Comparison of ENCODE assay signal across 1 cellular context in genomic region chr1:54715493-54716298, GRCh38.
TF ChIP-seq lines count a peak whose summit lies in the region.

Gene TTC4, plus strand, starts transcription at chr1:54715861. Its CDS starts 48 bp downstream, at chr1:54715909.

TF ChIP-seq in H1, 55 proteins besides CTCF, POLR2A, EP300 and RAD21:
- TF ChIP-seq SIRT6 (IDR thresholded peaks at IDR 0.05; ENCODE audit: low read length) (no peak), POLR2AphosphoS5 (IDR thresholded peaks at IDR 0.05; ENCODE audit: low read depth, low read length) (peak; percentile 97), SP2 (IDR thresholded peaks at IDR 0.05; ENCODE audit: low read length) (no peak), RFX5 (IDR thresholded peaks at IDR 0.05; ENCODE audit: borderline replicate concordance, low read depth, low read length) (no peak), FOSL1 (IDR thresholded peaks at IDR 0.05; ENCODE audit: insufficient read depth, low read depth, low read length) (no peak), MAX (IDR thresholded peaks at IDR 0.05) (peak; percentile 77), SP1 (IDR thresholded peaks at IDR 0.05; ENCODE audit: low read depth, low read length) (peak; percentile 92), NRF1 (IDR thresholded peaks at IDR 0.05; ENCODE audit: low read depth, low read length) (0 out of 2 replicates have a peak, but pooled peaks have one; percentile 14), EZH2 (IDR thresholded peaks at IDR 0.05; ENCODE audit: low read depth, low read length, severe bottlenecking) (no peak), SIX5 (IDR thresholded peaks at IDR 0.05; ENCODE audit: low read depth, low read length) (peak; percentile 24; the same call in 1 of the 2 replicates), HDAC6 (IDR thresholded peaks at IDR 0.05; ENCODE audit: low read depth, low read length) (no peak), SAP30 (IDR thresholded peaks at IDR 0.05; ENCODE audit: insufficient read depth, insufficient replicate concordance, low read length) (no peak), EGR1 (IDR thresholded peaks at IDR 0.05; ENCODE audit: borderline replicate concordance, low read depth, low read length) (peak; percentile 76), RBBP5 (IDR thresholded peaks at IDR 0.05; ENCODE audit: borderline replicate concordance, low read depth, low read length) (peak; percentile 81), SIN3A (conservative IDR thresholded peaks at IDR 0.05 in 1 of 2, IDR thresholded peaks at IDR 0.05 in 1 of 2; ENCODE audit: low read depth in 1 of 2, low read length in 2 of 2) (peak; percentile 65 to 89; a peak in 2 of 4 replicates), BCL11A (IDR thresholded peaks at IDR 0.05; ENCODE audit: low read depth in 2 of 2, low read length in 2 of 2) (no peak), KDM4A (IDR thresholded peaks at IDR 0.05; ENCODE audit: low read depth, low read length, severe bottlenecking) (peak; percentile 56), ATF3 (IDR thresholded peaks at IDR 0.05; ENCODE audit: insufficient read depth, low read depth, low read length) (no peak), NANOG (IDR thresholded peaks at IDR 0.05; ENCODE audit: insufficient read depth, low read depth, low read length, poor library complexity, severe bottlenecking) (peak; percentile 7), TEAD4 (IDR thresholded peaks at IDR 0.05; ENCODE audit: low read depth, low read length) (0 out of 2 replicates have a peak, but pooled peaks have one; percentile 31), CREB1 (IDR thresholded peaks at IDR 0.05) (peak; percentile 70), POU5F1 (IDR thresholded peaks at IDR 0.05; ENCODE audit: low read depth, low read length) (no peak), JUND (IDR thresholded peaks at IDR 0.05; ENCODE audit: low read length) (peak; percentile 38), GTF2F1 (IDR thresholded peaks at IDR 0.05; ENCODE audit: borderline replicate concordance, low read depth, low read length) (0 out of 2 replicates have a peak, but pooled peaks have one; percentile 33), TAF7 (optimal IDR thresholded peaks at IDR 0.05; ENCODE audit: borderline replicate concordance, low read depth, low read length) (peak; percentile 80), YY1 (IDR thresholded peaks at IDR 0.05; ENCODE audit: low read depth, low read length) (peak; percentile 76; the same call in 1 of the 2 replicates), SUZ12 (IDR thresholded peaks at IDR 0.05; ENCODE audit: low read length) (no peak), HDAC2 (IDR thresholded peaks at IDR 0.05; ENCODE audit: borderline replicate concordance in 1 of 2, low read depth in 2 of 2, low read length in 2 of 2) (peak in 1 of 2 experiments; percentile 32; a peak in 1 of 4 replicates), CTBP2 (IDR thresholded peaks at IDR 0.05; ENCODE audit: borderline replicate concordance, insufficient read depth, insufficient read length, low read length) (no peak), PHF8 (conservative IDR thresholded peaks at IDR 0.05; ENCODE audit: low read depth, low read length) (peak; percentile 97), CHD2 (IDR thresholded peaks at IDR 0.05; ENCODE audit: low read length) (0 out of 2 replicates have a peak, but pooled peaks have one; percentile 25), USF2 (IDR thresholded peaks at IDR 0.05; ENCODE audit: low read length) (no peak), RXRA (IDR thresholded peaks at IDR 0.05; ENCODE audit: insufficient read depth, low read depth, low read length) (no peak), SRF (IDR thresholded peaks at IDR 0.05; ENCODE audit: low read depth, low read length) (no peak), RNF2 (IDR thresholded peaks at IDR 0.05; ENCODE audit: borderline replicate concordance, low read depth, low read length, missing control alignments, poor library complexity, severe bottlenecking) (no peak), CEBPB (IDR thresholded peaks at IDR 0.05; ENCODE audit: low read depth, low read length) (no peak), ATF2 (IDR thresholded peaks at IDR 0.05; ENCODE audit: low read length) (peak; percentile 30; the same call in 1 of the 2 replicates), SP4 (IDR thresholded peaks at IDR 0.05; ENCODE audit: low read length) (peak; percentile 98), JUN (IDR thresholded peaks at IDR 0.05; ENCODE audit: low read depth, low read length) (0 out of 2 replicates have a peak, but pooled peaks have one; percentile 40), TAF1 (IDR thresholded peaks at IDR 0.05; ENCODE audit: low read depth, low read length) (peak; percentile 95), BACH1 (IDR thresholded peaks at IDR 0.05; ENCODE audit: low read length) (no peak), KDM1A (IDR thresholded peaks at IDR 0.05; ENCODE audit: borderline replicate concordance, low read length) (no peak), BRCA1 (IDR thresholded peaks at IDR 0.05; ENCODE audit: low read depth, low read length) (no peak), CHD1 (IDR thresholded peaks at IDR 0.05; ENCODE audit: low read depth, low read length) (no peak), MAFK (IDR thresholded peaks at IDR 0.05; ENCODE audit: low read depth, low read length) (no peak), CBX8 (IDR thresholded peaks at IDR 0.05; ENCODE audit: borderline replicate concordance, low read depth, low read length) (no peak), GABPA (IDR thresholded peaks at IDR 0.05; ENCODE audit: borderline replicate concordance, insufficient read depth, low read length) (peak; percentile 97), KDM5A (IDR thresholded peaks at IDR 0.05; ENCODE audit: low read length) (peak; percentile 78), ASH2L (IDR thresholded peaks at IDR 0.05; ENCODE audit: low read length) (peak; percentile 93), CBX5 (IDR thresholded peaks at IDR 0.05; ENCODE audit: low read depth, low read length) (no peak), TCF12 (IDR thresholded peaks at IDR 0.05; ENCODE audit: low read depth, low read length) (no peak), ZNF274 (IDR thresholded peaks at IDR 0.05; ENCODE audit: borderline replicate concordance, extremely low read depth, low read length) (no peak), TBP (IDR thresholded peaks at IDR 0.05; ENCODE audit: low read depth, low read length) (peak; percentile 93)
- TF ChIP-seq, protein P1, sequence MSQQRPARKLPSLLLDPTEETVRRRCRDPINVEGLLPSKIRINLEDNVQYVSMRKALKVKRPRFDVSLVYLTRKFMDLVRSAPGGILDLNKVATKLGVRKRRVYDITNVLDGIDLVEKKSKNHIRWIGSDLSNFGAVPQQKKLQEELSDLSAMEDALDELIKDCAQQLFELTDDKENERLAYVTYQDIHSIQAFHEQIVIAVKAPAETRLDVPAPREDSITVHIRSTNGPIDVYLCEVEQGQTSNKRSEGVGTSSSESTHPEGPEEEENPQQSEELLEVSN (IDR thresholded peaks at IDR 0.05): no peak
- TF ChIP-seq, protein P2, sequence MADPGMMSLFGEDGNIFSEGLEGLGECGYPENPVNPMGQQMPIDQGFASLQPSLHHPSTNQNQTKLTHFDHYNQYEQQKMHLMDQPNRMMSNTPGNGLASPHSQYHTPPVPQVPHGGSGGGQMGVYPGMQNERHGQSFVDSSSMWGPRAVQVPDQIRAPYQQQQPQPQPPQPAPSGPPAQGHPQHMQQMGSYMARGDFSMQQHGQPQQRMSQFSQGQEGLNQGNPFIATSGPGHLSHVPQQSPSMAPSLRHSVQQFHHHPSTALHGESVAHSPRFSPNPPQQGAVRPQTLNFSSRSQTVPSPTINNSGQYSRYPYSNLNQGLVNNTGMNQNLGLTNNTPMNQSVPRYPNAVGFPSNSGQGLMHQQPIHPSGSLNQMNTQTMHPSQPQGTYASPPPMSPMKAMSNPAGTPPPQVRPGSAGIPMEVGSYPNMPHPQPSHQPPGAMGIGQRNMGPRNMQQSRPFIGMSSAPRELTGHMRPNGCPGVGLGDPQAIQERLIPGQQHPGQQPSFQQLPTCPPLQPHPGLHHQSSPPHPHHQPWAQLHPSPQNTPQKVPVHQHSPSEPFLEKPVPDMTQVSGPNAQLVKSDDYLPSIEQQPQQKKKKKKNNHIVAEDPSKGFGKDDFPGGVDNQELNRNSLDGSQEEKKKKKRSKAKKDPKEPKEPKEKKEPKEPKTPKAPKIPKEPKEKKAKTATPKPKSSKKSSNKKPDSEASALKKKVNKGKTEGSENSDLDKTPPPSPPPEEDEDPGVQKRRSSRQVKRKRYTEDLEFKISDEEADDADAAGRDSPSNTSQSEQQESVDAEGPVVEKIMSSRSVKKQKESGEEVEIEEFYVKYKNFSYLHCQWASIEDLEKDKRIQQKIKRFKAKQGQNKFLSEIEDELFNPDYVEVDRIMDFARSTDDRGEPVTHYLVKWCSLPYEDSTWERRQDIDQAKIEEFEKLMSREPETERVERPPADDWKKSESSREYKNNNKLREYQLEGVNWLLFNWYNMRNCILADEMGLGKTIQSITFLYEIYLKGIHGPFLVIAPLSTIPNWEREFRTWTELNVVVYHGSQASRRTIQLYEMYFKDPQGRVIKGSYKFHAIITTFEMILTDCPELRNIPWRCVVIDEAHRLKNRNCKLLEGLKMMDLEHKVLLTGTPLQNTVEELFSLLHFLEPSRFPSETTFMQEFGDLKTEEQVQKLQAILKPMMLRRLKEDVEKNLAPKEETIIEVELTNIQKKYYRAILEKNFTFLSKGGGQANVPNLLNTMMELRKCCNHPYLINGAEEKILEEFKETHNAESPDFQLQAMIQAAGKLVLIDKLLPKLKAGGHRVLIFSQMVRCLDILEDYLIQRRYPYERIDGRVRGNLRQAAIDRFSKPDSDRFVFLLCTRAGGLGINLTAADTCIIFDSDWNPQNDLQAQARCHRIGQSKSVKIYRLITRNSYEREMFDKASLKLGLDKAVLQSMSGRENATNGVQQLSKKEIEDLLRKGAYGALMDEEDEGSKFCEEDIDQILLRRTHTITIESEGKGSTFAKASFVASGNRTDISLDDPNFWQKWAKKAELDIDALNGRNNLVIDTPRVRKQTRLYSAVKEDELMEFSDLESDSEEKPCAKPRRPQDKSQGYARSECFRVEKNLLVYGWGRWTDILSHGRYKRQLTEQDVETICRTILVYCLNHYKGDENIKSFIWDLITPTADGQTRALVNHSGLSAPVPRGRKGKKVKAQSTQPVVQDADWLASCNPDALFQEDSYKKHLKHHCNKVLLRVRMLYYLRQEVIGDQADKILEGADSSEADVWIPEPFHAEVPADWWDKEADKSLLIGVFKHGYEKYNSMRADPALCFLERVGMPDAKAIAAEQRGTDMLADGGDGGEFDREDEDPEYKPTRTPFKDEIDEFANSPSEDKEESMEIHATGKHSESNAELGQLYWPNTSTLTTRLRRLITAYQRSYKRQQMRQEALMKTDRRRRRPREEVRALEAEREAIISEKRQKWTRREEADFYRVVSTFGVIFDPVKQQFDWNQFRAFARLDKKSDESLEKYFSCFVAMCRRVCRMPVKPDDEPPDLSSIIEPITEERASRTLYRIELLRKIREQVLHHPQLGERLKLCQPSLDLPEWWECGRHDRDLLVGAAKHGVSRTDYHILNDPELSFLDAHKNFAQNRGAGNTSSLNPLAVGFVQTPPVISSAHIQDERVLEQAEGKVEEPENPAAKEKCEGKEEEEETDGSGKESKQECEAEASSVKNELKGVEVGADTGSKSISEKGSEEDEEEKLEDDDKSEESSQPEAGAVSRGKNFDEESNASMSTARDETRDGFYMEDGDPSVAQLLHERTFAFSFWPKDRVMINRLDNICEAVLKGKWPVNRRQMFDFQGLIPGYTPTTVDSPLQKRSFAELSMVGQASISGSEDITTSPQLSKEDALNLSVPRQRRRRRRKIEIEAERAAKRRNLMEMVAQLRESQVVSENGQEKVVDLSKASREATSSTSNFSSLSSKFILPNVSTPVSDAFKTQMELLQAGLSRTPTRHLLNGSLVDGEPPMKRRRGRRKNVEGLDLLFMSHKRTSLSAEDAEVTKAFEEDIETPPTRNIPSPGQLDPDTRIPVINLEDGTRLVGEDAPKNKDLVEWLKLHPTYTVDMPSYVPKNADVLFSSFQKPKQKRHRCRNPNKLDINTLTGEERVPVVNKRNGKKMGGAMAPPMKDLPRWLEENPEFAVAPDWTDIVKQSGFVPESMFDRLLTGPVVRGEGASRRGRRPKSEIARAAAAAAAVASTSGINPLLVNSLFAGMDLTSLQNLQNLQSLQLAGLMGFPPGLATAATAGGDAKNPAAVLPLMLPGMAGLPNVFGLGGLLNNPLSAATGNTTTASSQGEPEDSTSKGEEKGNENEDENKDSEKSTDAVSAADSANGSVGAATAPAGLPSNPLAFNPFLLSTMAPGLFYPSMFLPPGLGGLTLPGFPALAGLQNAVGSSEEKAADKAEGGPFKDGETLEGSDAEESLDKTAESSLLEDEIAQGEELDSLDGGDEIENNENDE (IDR thresholded peaks at IDR 0.05; ENCODE audit: insufficient replicate concordance, low read length): no peak
